ENCODE assay signal across 14 cellular contexts in genomic region chr22:15653241-15653640, GRCh38. TPM values are rescaled to one million over a fixed set of nuclear protein-coding genes. Genes with fewer than 3 reads are reported as not detected.
DNase-seq lines count a peak whose midpoint lies in the region; ATAC-seq, FAIRE-seq and TF ChIP-seq lines count a peak whose summit lies in the region.
"Not testable (repeated sequence)": the region's sequence is repeated elsewhere in the genome, so short reads cannot be mapped to it uniquely, and the experiment has no call there.
"Had no signal": no experiment of that assay in that cellular context is flagged by ENCODE, and none has a peak within 500 bp of the region (broad histone marks: within the 10 kb centered on the region; RNA-seq: fewer than 3 reads in every experiment).

No MANE protein-coding gene starts in this region.

- BruUV-seq in HepG2 (replicated peaks; lab: Mats Ljungman, UMichigan), result not testable (repeated sequence)

- not testable (repeated sequence) for TF ChIP-seq RAD21 in HepG2 (CRISPR knock-in tag; IDR thresholded peaks at IDR 0.05)

- in situ Hi-C loops in HepG2 (cut with HindIII; ENCODE audit: extremely low pct_ligation_motif_present, low pct_unique_long_range_greater_than_20kb), result not testable (repeated sequence)

- FAIRE-seq in HepG2 (lab: Jason Lieb, UNC), result not testable (repeated sequence)

- H3K4me1 ChIP-seq in HepG2 (ENCODE audit: insufficient read depth, low read length); testis: not testable (repeated sequence)

- ATAC-seq in HepG2, result not testable (repeated sequence)

- H3K36me3 ChIP-seq in HepG2 (replicated peaks in 1 of 2; ENCODE audit: control insufficient read depth in 1 of 2, insufficient read depth in 2 of 2, low read length in 2 of 2); testis (ENCODE audit: low read depth, missing control alignments): not testable (repeated sequence)

- H3K4me2 ChIP-seq in HepG2 (ENCODE audit: low read depth, low read length), result not testable (repeated sequence)

- H2AFZ ChIP-seq in HepG2 (ENCODE audit: low read length), result not testable (repeated sequence)

- TF ChIP-seq POLR2A in HepG2 (IDR thresholded peaks at IDR 0.05; ENCODE audit: insufficient read depth in 1 of 2, low read depth in 2 of 2, low read length in 2 of 2); testis (IDR thresholded peaks at IDR 0.05): not testable (repeated sequence)

- not testable (repeated sequence) for H3K9me3 ChIP-seq in HepG2 (ENCODE audit: low read length); testis

- not testable (repeated sequence) for H3K27ac ChIP-seq in HepG2 (ENCODE audit: extremely low read length, insufficient read depth, low read length); testis

- CTCF ChIA-PET in HepG2 (lab: Yijun Ruan, JAX; ENCODE audit: low intra/inter-chr PET ratio, low total read pairs), result not testable (repeated sequence)

- H4K20me1 ChIP-seq in HepG2 (ENCODE audit: insufficient read depth, low read length), result not testable (repeated sequence)

- not testable (repeated sequence) for H3K4me3 ChIP-seq in HepG2 (replicated peaks in 1 of 3; ENCODE audit: insufficient read depth in 1 of 3, low read depth in 2 of 3, low read length in 3 of 3); testis

- DNase-seq in HepG2 (ENCODE audit: low spot score) (peak; percentile 0), testis (peak; percentile 72)

- not testable (repeated sequence) for TF ChIP-seq EP300 in HepG2 (IDR thresholded peaks at IDR 0.05; ENCODE audit: low read depth in 2 of 2, low read length in 2 of 2); HepG2 (CRISPR knock-in tag; IDR thresholded peaks at IDR 0.05; ENCODE audit: borderline replicate concordance)

- H3K9ac ChIP-seq in HepG2 (ENCODE audit: insufficient read depth, low read depth, low read length), result not testable (repeated sequence)

- not testable (repeated sequence) for TF ChIP-seq CTCF in HepG2 (CRISPR knock-in tag; IDR thresholded peaks at IDR 0.05); testis (IDR thresholded peaks at IDR 0.05)

- WGBS in HepG2 (ENCODE audit: low lambda C conversion rate), result 17% methylated on average over 2 of the region's 2 CpGs
- 44 to 50% methylated on average over 1 to 2 of the region's 2 CpGs for WGBS in testis, 2 donors

- not testable (repeated sequence) for H3K27me3 ChIP-seq in HepG2 (ENCODE audit: control insufficient read depth in 1 of 2, insufficient read depth in 2 of 2, low read length in 2 of 2); testis

- intact Hi-C loops in HepG2 (cut with micrococcal nuclease; ENCODE audit: unreplicated experiment); testis (cut with DNase I; ENCODE audit: low total_unique reads): not testable (repeated sequence)

- H3K79me2 ChIP-seq in HepG2 (ENCODE audit: insufficient read depth, low read length), result not testable (repeated sequence)

- POLR2A ChIA-PET in HepG2 (lab: Yijun Ruan, JAX), result not testable (repeated sequence)

RNA-seq across cellular contexts. Expression of gene POTEH, which starts 36.6 kb away (rescaled TPM):
- total RNA-seq in HepG2 (2016; rRNA removed; fragmentation: Illumina TruSeq; extraction: Trizol) (not detected in 2 replicates), testis (10 to 100 TPM; 33.6 to 57.6 TPM)
- total RNA-seq in HepG2 (2016; cell fraction: cytosol; rRNA removed; fragmentation: Illumina TruSeq; extraction: Trizol; ENCODE audit: low read depth), result not detected in 2 replicates
- not detected in 2 replicates for total RNA-seq in HepG2 (2016; cell fraction: insoluble cytoplasmic fraction; rRNA removed; fragmentation: Illumina TruSeq; extraction: Trizol)
- total RNA-seq in HepG2 (2016; cell fraction: membrane; rRNA removed; fragmentation: Illumina TruSeq; extraction: Trizol), result not detected in 2 replicates
- total RNA-seq in HepG2 (2016; cell fraction: nucleus; rRNA removed; fragmentation: Illumina TruSeq; extraction: Trizol), result not detected in 2 replicates
- polyA plus RNA-seq in HepG2 (2011; rRNA removed) (not detected in 2 replicates), testis (ENCODE audit: insufficient read depth, low read depth, low replicate concordance) (2.4 TPM)
- polyA plus RNA-seq in HepG2 (2011; cell fraction: cytosol; rRNA removed), result not detected in 2 replicates
- polyA plus RNA-seq in HepG2 (2011; cell fraction: nucleus; rRNA removed), result not detected in 2 replicates
- polyA plus RNA-seq in HepG2 (2012), result not detected in 2 replicates
- polyA plus RNA-seq in HepG2 (2016; cell fraction: cytosol; fragmentation: Illumina TruSeq; extraction: Trizol; ENCODE audit: low read depth), result not detected in 2 replicates
- polyA plus RNA-seq in HepG2 (2016; cell fraction: insoluble cytoplasmic fraction; fragmentation: Illumina TruSeq; extraction: Trizol; ENCODE audit: low read depth), result not detected in 2 replicates
- not detected in 2 replicates for polyA plus RNA-seq in HepG2 (2016; cell fraction: membrane; fragmentation: Illumina TruSeq; extraction: Trizol; ENCODE audit: low read depth)
- not detected in 2 replicates for polyA plus RNA-seq in HepG2 (2016; cell fraction: nucleus; fragmentation: Illumina TruSeq; extraction: Trizol; ENCODE audit: insufficient read depth, low read depth)
- not detected in 2 replicates for polyA minus RNA-seq in HepG2 (2011; rRNA and poly(A)+ RNA removed; ENCODE audit: low replicate concordance)
- polyA minus RNA-seq in HepG2 (2011; cell fraction: cytosol; rRNA and poly(A)+ RNA removed), result not detected in 2 replicates
- not detected in 2 replicates for polyA minus RNA-seq in HepG2 (2011; cell fraction: nucleus; rRNA and poly(A)+ RNA removed)
- total RNA-seq: A673; B cell; Caco-2; Calu3; CD4-positive, alpha-beta memory T cell; CD4-positive, alpha-beta T cell; CD4-positive, CD25-positive, alpha-beta regulatory T cell; CD8-positive, alpha-beta memory T cell; CD8-positive, alpha-beta T cell had no signal
- polyA plus RNA-seq: AG04450; BJ; CD14-positive monocyte; CD4-positive, alpha-beta memory T cell; CD4-positive, CD25-positive, alpha-beta regulatory T cell; CD8-positive, alpha-beta memory T cell had no signal

Comparison
In these comparisons a context has a peak if more than half of its experiments do, and no peak if none do; other contexts are left out.
1. RNA of gene POTEH, which starts 36.6 kb away (total RNA-seq): 33.6 to 57.6 TPM in testis; not detected in HepG2; every median in the first group is over 10 times any median in the second.